9 cellular contexts compared by ENCODE assay signal in genomic region chr1:56409112-56409691, GRCh38.
DNase-seq lines count a peak whose midpoint lies in the region; ATAC-seq and TF ChIP-seq lines count a peak whose summit lies in the region.
"Had no signal": no experiment of that assay in that cellular context is flagged by ENCODE, and none has a peak within 500 bp of the region (broad histone marks: within the 10 kb centered on the region; RNA-seq: fewer than 3 reads in every experiment).

No MANE protein-coding gene starts in this region.

- no peaks in the 10 kb centered on the region for H3K36me3 Mint-ChIP-seq in WTC11
- H3K36me3 Mint-ChIP-seq: activated naive CD4-positive, alpha-beta T cell treated with anti-CD3 and anti-CD28 coated beads, Interleukin-2, amount 50 U/mL, for 72 hours had no signal

- ATAC-seq in WTC11 (peak; percentile 96), right lobe of liver (peak; percentile 72 to 89 (median 84)), GM18870 (IDR thresholded peaks at IDR 0.05; ENCODE audit: unreplicated experiment) (no peak), GM21576 (IDR thresholded peaks at IDR 0.05; ENCODE audit: unreplicated experiment) (no peak), HG03139 (IDR thresholded peaks at IDR 0.05; ENCODE audit: unreplicated experiment) (no peak)
- ATAC-seq: activated naive CD4-positive, alpha-beta T cell treated with anti-CD3 and anti-CD28 coated beads, Interleukin-2, amount 50 U/mL, for 72 hours had no signal

- H3K27ac ChIP-seq in right lobe of liver, result no peak overlapping the region

- no peak overlapping the region; the same call in 1 of the 2 replicates for H3K27ac Mint-ChIP-seq in WTC11
- H3K27ac Mint-ChIP-seq: activated naive CD4-positive, alpha-beta T cell treated with anti-CD3 and anti-CD28 coated beads, Interleukin-2, amount 50 U/mL, for 72 hours had no signal

- POLR2A ChIA-PET in WTC11 (lab: Charles Lee), result no interaction called here

- 26% methylated on average over 5 of the region's 8 CpGs for WGBS in right lobe of liver (ENCODE audit: insufficient coverage, low coverage, low lambda C conversion rate, missing lambda C conversion rate)

- H3K4me3 Mint-ChIP-seq in WTC11, result no peak overlapping the region

- no peaks in the 10 kb centered on the region for H3K9me3 Mint-ChIP-seq in WTC11

- H3K9me3 ChIP-seq in right lobe of liver, result no peaks in the 10 kb centered on the region

- H3K4me3 ChIP-seq in right lobe of liver (no peak overlapping the region), foreskin fibroblast (ENCODE audit: low read depth in 1 of 2, low read length in 2 of 2) (no peak overlapping the region)

- peak; percentile 24 for TF ChIP-seq CTCF in GM20000 (IDR thresholded peaks at IDR 0.05; ENCODE audit: extremely low read depth, missing control alignments)
- peak; percentile 62; the same call in 1 of the 2 replicates for TF ChIP-seq CTCF in WTC11 (IDR thresholded peaks at IDR 0.05)
- TF ChIP-seq CTCF in right lobe of liver (IDR thresholded peaks at IDR 0.05), result peak; percentile 60 to 84 (median 76)
- TF ChIP-seq CTCF in foreskin fibroblast (IDR thresholded peaks at IDR 0.05; ENCODE audit: low read depth, low read length), result no peak

- intact Hi-C loops in right lobe of liver (cut with DNase I), result no loop called here

- no peaks in the 10 kb centered on the region for H3K36me3 ChIP-seq in right lobe of liver

- no peaks in the 10 kb centered on the region; the same call in 1 of the 2 replicates for H3K27me3 Mint-ChIP-seq in WTC11 (ENCODE audit: low read depth)

- peaks cover 29% of the 10 kb centered on the region for H3K4me1 Mint-ChIP-seq in WTC11

- no peaks in the 10 kb centered on the region for H3K27me3 ChIP-seq in right lobe of liver

- CTCF ChIA-PET in WTC11 (lab: Charles Lee), result interaction anchor here (0.8 to 1.7 kb wide), 5 partner anchors 16 to 172 kb away, joined by 3 to 6 read pairs (median 3); no protein-coding TSS in a partner anchor

- DNase-seq in D341Med (ENCODE audit: low spot score) (peak; percentile 61), GM20000 (ENCODE audit: low spot score) (peak; percentile 27), WTC11 (ENCODE audit: low spot score) (peak; percentile 72), right lobe of liver (peak; percentile 70 to 79 (median 79)), foreskin fibroblast (no peak)

- peaks cover 0 to 30% (median 11%) of the 10 kb centered on the region in 4 donors for H3K4me1 ChIP-seq in right lobe of liver

- TF ChIP-seq POLR2A in right lobe of liver (IDR thresholded peaks at IDR 0.05), result no peak

TF ChIP-seq in WTC11, 78 proteins besides CTCF, POLR2A, EP300 and RAD21:
- TF ChIP-seq E2F1 (CRISPR knock-in tag; IDR thresholded peaks at IDR 0.05) (no peak), MAX (CRISPR knock-in tag; IDR thresholded peaks at IDR 0.05) (no peak), JAZF1 (CRISPR knock-in tag; IDR thresholded peaks at IDR 0.05) (no peak), NR2C2 (CRISPR knock-in tag; IDR thresholded peaks at IDR 0.05) (no peak)
TF ChIP-seq in WTC11: peak in this region for 0.

Comparison
In these comparisons a context has a peak if more than half of its experiments do, and no peak if none do; other contexts are left out.
1. DNase-seq: peak in D341Med (single experiment), GM20000 (single experiment), WTC11 (single experiment) and right lobe of liver (3 of 3); none in foreskin fibroblast (0 of 2).
2. ATAC-seq: peak in WTC11 (single experiment) and right lobe of liver (4 of 4); none in GM18870 (single experiment), GM21576 (single experiment) and HG03139 (single experiment).